ENCODE assay signal across 9 cellular contexts in genomic region chr1:112849425-112849966, GRCh38.
DNase-seq lines count a peak whose midpoint lies in the region; ATAC-seq and TF ChIP-seq lines count a peak whose summit lies in the region.
"Had no signal": no experiment of that assay in that cellular context is flagged by ENCODE, and none has a peak within 500 bp of the region (broad histone marks: within the 10 kb centered on the region; RNA-seq: fewer than 3 reads in every experiment).

No MANE protein-coding gene starts in this region.

- whole genome bisulfite sequencing in neuronal stem cell (ENCODE audit: extremely low coverage in 2 of 2, insufficient read length in 2 of 2, insufficient replicate concordance in 1 of 2), 2 donors, result no CpG with 5 or more reads among the region's 53 CpGs

- H3K14ac ChIP-seq in neuronal stem cell (ENCODE audit: low read length), result peak overlapping the region; percentile 87

- peaks cover 16% of the 10 kb centered on the region for H3K27me3 Mint-ChIP-seq in WTC11 (ENCODE audit: low read depth)

- no peaks in the 10 kb centered on the region for H3K79me1 ChIP-seq in neuronal stem cell (ENCODE audit: low read depth, low read length)

- peaks cover 55% of the 10 kb centered on the region for H3K4me1 Mint-ChIP-seq in WTC11

- H3K4ac ChIP-seq in neuronal stem cell (ENCODE audit: low read length), result no peak overlapping the region

- H3K27ac ChIP-seq in neuronal stem cell (replicated peaks; ENCODE audit: low read length), result no peak overlapping the region

- no peak overlapping the region for H2BK12ac ChIP-seq in neuronal stem cell (ENCODE audit: low read length)

- DNase-seq in activated CD4-positive, alpha-beta T cell treated with anti-CD3 and anti-CD28 coated beads for 48 hours, result peak; percentile 16
- no peak for DNase-seq in activated CD4-positive, alpha-beta T cell treated with anti-CD3 and anti-CD28 coated beads for 1 hour
- DNase-seq in WTC11 (ENCODE audit: low spot score) (peak; percentile 56), fibroblast of villous mesenchyme (ENCODE audit: low read depth) (peak; percentile 54), neuronal stem cell (ENCODE audit: low spot score) (peak; percentile 35), CD1c-positive myeloid dendritic cell (ENCODE audit: extremely low spot score) (no peak)
- DNase-seq: DND-41 had no signal

- peak overlapping the region; percentile 97 for H2AFZ ChIP-seq in neuronal stem cell (ENCODE audit: low read length)

- H3K4me3 ChIP-seq in fibroblast of villous mesenchyme (ENCODE audit: low read depth, low read length), result peak overlapping the region; percentile 60
- H3K4me3 ChIP-seq in neuronal stem cell (ENCODE audit: low read length in 2 of 2), result peak overlapping the region; percentile 45 to 75

- no peak overlapping the region for H2AK5ac ChIP-seq in neuronal stem cell (ENCODE audit: low read depth, low read length)

- no peaks in the 10 kb centered on the region for H3K9me3 ChIP-seq in neuronal stem cell (replicated peaks in 1 of 2; ENCODE audit: control insufficient read depth in 2 of 2, insufficient read depth in 1 of 2, low read depth in 1 of 2, low read length in 2 of 2)

- H3K27ac Mint-ChIP-seq in WTC11, result no peak overlapping the region; the same call in 1 of the 2 replicates

- H3K9ac ChIP-seq in neuronal stem cell (ENCODE audit: low read depth, low read length, poor library complexity), result peak overlapping the region; percentile 74

- H3K4me3 Mint-ChIP-seq in WTC11, result peak overlapping the region; percentile 65

- H3K36me3 ChIP-seq in neuronal stem cell (replicated peaks in 1 of 2; ENCODE audit: control insufficient read depth in 2 of 2, insufficient read depth in 2 of 2, low read length in 2 of 2), result no peaks in the 10 kb centered on the region

- POLR2A ChIA-PET in WTC11 (lab: Charles Lee), result interaction anchor here (0.7 to 2.4 kb wide), 4 partner anchors 30 to 224 kb away, joined by 3 to 11 read pairs (median 3); no protein-coding TSS in a partner anchor

- H3K36me3 Mint-ChIP-seq in WTC11, result peaks cover 5% of the 10 kb centered on the region

- peaks cover 0 to 5% of the 10 kb centered on the region in 2 donors for H3K4me1 ChIP-seq in neuronal stem cell (ENCODE audit: control insufficient read depth in 2 of 2, insufficient read depth in 1 of 2, low read depth in 1 of 2, low read length in 2 of 2)

- no peak for TF ChIP-seq CTCF in WTC11 (IDR thresholded peaks at IDR 0.05)
- no peak for TF ChIP-seq CTCF in fibroblast of villous mesenchyme (IDR thresholded peaks at IDR 0.05; ENCODE audit: insufficient read depth, low read depth, low read length)

- H3K27me3 ChIP-seq in neuronal stem cell (ENCODE audit: control insufficient read depth in 3 of 3, insufficient read depth in 3 of 3, low read depth in 1 of 3, low read length in 3 of 3), result peaks cover 0 to 19% (median 2%) of the 10 kb centered on the region in 3 experiments

- peak overlapping the region; percentile 54 for H4K8ac ChIP-seq in neuronal stem cell (ENCODE audit: low read depth, low read length)

- no peak overlapping the region for H2BK5ac ChIP-seq in neuronal stem cell (ENCODE audit: low read length)

- CTCF ChIA-PET in WTC11 (lab: Charles Lee), result interaction anchor here (0.5 to 1.9 kb wide), 6 partner anchors 31 to 223 kb away, joined by 3 to 8 read pairs (median 4); partner anchors contain the start of gene PPM1J

- no peak overlapping the region for H2BK120ac ChIP-seq in neuronal stem cell (ENCODE audit: low read depth, low read length)

- H4K91ac ChIP-seq in neuronal stem cell (ENCODE audit: low read depth, low read length, poor library complexity), result no peak overlapping the region

- peak overlapping the region; percentile 61 for H3K4me2 ChIP-seq in neuronal stem cell (ENCODE audit: insufficient read depth, low read length, poor library complexity, severe bottlenecking)

- H3K9me3 Mint-ChIP-seq in WTC11, result peaks cover 5% of the 10 kb centered on the region; the same call in 1 of the 2 replicates

- peak overlapping the region; percentile 99 for H3K18ac ChIP-seq in neuronal stem cell (ENCODE audit: low read length)

- ATAC-seq in WTC11 (peak; percentile 71), GM18519 (IDR thresholded peaks at IDR 0.05; ENCODE audit: low FRiP score, unreplicated experiment) (no peak), HG03039 (IDR thresholded peaks at IDR 0.05; ENCODE audit: unreplicated experiment) (no peak)

- H2BK15ac ChIP-seq in neuronal stem cell (ENCODE audit: low read length), result no peak overlapping the region

- peak overlapping the region; percentile 21 for H3K23ac ChIP-seq in neuronal stem cell (ENCODE audit: low read depth, low read length, poor library complexity)

TF ChIP-seq in WTC11, 78 proteins besides CTCF, POLR2A, EP300 and RAD21 (continues in another document):
- TF ChIP-seq ETV6 (CRISPR knock-in tag; IDR thresholded peaks at IDR 0.05) (peak; percentile 71; the same call in 1 of the 2 replicates), ZSCAN18 (CRISPR knock-in tag; IDR thresholded peaks at IDR 0.05) (no peak), FOXP1 (CRISPR knock-in tag; IDR thresholded peaks at IDR 0.05; ENCODE audit: borderline replicate concordance) (peak; percentile 72; the same call in 1 of the 2 replicates), SMAD4 (CRISPR knock-in tag; IDR thresholded peaks at IDR 0.05) (peak; percentile 88; the same call in 1 of the 2 replicates), ZMAT4 (CRISPR knock-in tag; IDR thresholded peaks at IDR 0.05) (no peak), ZNF423 (CRISPR knock-in tag; IDR thresholded peaks at IDR 0.05) (no peak), NR3C1 (CRISPR knock-in tag; conservative IDR thresholded peaks at IDR 0.05; ENCODE audit: low read depth) (no peak), ZNF317 (CRISPR knock-in tag; IDR thresholded peaks at IDR 0.05; ENCODE audit: borderline replicate concordance, low read depth) (no peak), GABPB1 (CRISPR knock-in tag; IDR thresholded peaks at IDR 0.05) (no peak), ZNF232 (CRISPR knock-in tag; IDR thresholded peaks at IDR 0.05) (0 out of 2 replicates have a peak, but pooled peaks have one; percentile 36), FOXJ3 (CRISPR knock-in tag; IDR thresholded peaks at IDR 0.05; ENCODE audit: borderline replicate concordance) (no peak), NFATC4 (CRISPR knock-in tag; IDR thresholded peaks at IDR 0.05) (no peak), GRHL2 (CRISPR knock-in tag; IDR thresholded peaks at IDR 0.05; ENCODE audit: insufficient replicate concordance, severe bottlenecking) (no peak), NFYB (CRISPR knock-in tag; conservative IDR thresholded peaks at IDR 0.05; ENCODE audit: low read depth) (no peak), ZNF671 (CRISPR knock-in tag; IDR thresholded peaks at IDR 0.05) (no peak), RELA (CRISPR knock-in tag; IDR thresholded peaks at IDR 0.05; ENCODE audit: borderline replicate concordance) (peak; percentile 84; the same call in 1 of the 2 replicates), ATF1 (CRISPR knock-in tag; IDR thresholded peaks at IDR 0.05) (0 out of 2 replicates have a peak, but pooled peaks have one; percentile 28), CREB1 (CRISPR knock-in tag; IDR thresholded peaks at IDR 0.05) (peak; percentile 75; the same call in 1 of the 2 replicates), TP53 (CRISPR knock-in tag; IDR thresholded peaks at IDR 0.05) (peak; percentile 74), IRF2 (CRISPR knock-in tag; IDR thresholded peaks at IDR 0.05; ENCODE audit: borderline replicate concordance, low read depth) (no peak), JUN (CRISPR knock-in tag; IDR thresholded peaks at IDR 0.05) (0 out of 2 replicates have a peak, but pooled peaks have one; percentile 60), MYBL2 (CRISPR knock-in tag; IDR thresholded peaks at IDR 0.05) (no peak)
- TF ChIP-seq, protein P1, sequence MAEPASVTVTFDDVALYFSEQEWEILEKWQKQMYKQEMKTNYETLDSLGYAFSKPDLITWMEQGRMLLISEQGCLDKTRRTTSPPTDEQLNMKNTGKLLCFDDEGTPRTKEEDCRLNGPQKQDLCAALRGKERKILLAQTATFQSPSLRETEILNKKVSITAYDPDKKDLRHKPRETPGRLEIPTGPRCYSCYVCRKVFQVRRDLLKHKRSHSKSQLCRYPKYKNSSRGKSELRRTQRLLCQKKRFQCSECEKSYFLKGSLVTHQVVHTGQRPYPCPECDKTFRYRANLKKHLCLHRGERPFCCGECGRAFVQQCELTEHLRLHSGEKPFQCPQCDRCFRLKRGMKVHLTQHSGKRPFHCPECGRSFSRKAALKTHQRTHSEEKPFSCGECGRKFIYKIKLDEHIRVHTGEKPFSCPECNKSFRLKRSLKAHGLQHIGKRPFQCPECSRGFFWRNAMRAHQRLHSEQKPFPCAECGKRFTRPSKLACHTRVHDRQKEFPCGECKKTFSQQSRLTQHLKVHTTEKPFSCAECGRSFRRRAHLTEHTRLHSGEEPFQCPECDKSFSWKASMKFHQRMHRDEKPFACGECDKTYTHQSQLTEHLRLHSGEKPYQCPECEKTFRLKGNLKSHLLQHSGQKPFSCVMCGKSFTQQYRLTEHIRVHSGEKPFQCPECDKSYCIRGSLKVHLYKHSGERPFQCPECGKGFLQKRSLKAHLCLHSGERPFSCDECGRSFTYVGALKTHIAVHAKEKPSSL (CRISPR knock-in tag; conservative IDR thresholded peaks at IDR 0.05), result no peak

Comparison
In these comparisons a context has a peak if more than half of its experiments do, and no peak if none do; other contexts are left out.
1. DNase-seq: peak in activated CD4-positive, alpha-beta T cell treated with anti-CD3 and anti-CD28 coated beads for 48 hours (single experiment), WTC11 (single experiment), fibroblast of villous mesenchyme (single experiment) and neuronal stem cell (single experiment); none in activated CD4-positive, alpha-beta T cell treated with anti-CD3 and anti-CD28 coated beads for 1 hour (single experiment) and CD1c-positive myeloid dendritic cell (single experiment).